ENCODE assay signal across 23 cellular contexts in the genomic region with DNA sequence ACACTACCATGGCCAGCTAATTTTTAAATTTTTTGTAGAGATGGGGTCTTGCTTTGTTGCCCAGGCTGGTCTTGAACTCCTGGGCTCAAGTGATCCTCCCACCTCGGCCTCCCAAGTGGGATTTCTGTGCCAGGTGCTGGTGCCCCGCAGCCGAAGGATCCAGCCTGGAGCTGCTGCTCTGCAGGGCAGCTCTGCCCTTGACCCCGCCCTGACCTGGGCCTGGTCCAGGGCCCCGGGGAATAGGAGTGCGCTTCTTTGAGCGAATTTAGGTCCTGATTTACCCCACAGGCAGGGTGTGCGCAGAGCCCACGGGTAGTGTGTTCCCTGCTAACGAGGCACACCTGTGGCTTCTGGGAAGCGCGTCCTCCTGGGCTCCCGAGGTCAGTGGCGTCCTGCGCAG.
"Had no signal": no experiment of that assay in that cellular context is flagged by ENCODE, and none has a peak within 500 bp of the region (broad histone marks: within the 10 kb centered on the region; RNA-seq: fewer than 3 reads in every experiment).

No MANE protein-coding gene starts in this region.

- H3K4me1 Mint-ChIP-seq: immature natural killer cell; naive thymus-derived CD8-positive, alpha-beta T cell; neural crest cell; stimulated activated memory B cell treated with anti-CD40 and anti-IgM and Interleukin-4, amounts not matched to agents 10 μg/mL and 1 μg/mL and 100 μg/mL, for 72 hours; stimulated activated naive CD8-positive, alpha-beta T cell treated with anti-CD3 and anti-CD28 coated beads, Interleukin-15, amount 100 ng/mL, for 72 hours had no signal

- H2AFZ ChIP-seq: parathyroid adenoma had no signal

- ATAC-seq: left lung; lower lobe of right lung; naive thymus-derived CD8-positive, alpha-beta T cell; stimulated activated memory B cell treated with anti-CD40 and anti-IgM and Interleukin-4, amounts not matched to agents 10 μg/mL and 1 μg/mL and 100 μg/mL, for 72 hours; stimulated activated naive CD8-positive, alpha-beta T cell treated with anti-CD3 and anti-CD28 coated beads, Interleukin-15, amount 100 ng/mL, for 72 hours had no signal

- H3K27me3 ChIP-seq: left lung, neutrophil, right atrium auricular region, right lobe of liver, tibial nerve, uterus had no signal

- H3K4me3 ChIP-seq: left lung, lower lobe of right lung, right atrium auricular region, right lobe of liver, tibial nerve, uterus had no signal

- H3K27ac Mint-ChIP-seq: immature natural killer cell; nephron; progenitor cell of endocrine pancreas; stimulated activated memory B cell treated with anti-CD40 and anti-IgM and Interleukin-4, amounts not matched to agents 10 μg/mL and 1 μg/mL and 100 μg/mL, for 72 hours; stimulated activated naive CD8-positive, alpha-beta T cell treated with anti-CD3 and anti-CD28 coated beads, Interleukin-15, amount 100 ng/mL, for 72 hours; type B pancreatic cell had no signal

- H3K4me1 ChIP-seq: left lung, lower lobe of right lung, parathyroid adenoma, right atrium auricular region, tibial nerve, uterus had no signal

- H3K36me3 Mint-ChIP-seq: immature natural killer cell; stimulated activated memory B cell treated with anti-CD40 and anti-IgM and Interleukin-4, amounts not matched to agents 10 μg/mL and 1 μg/mL and 100 μg/mL, for 72 hours; type B pancreatic cell had no signal

- H3K36me3 ChIP-seq: uterus had no signal

- DNase-seq: hypothalamus; immature natural killer cell; left lung; lower lobe of right lung; mammary epithelial cell; mesenchymal stem cell; occipital lobe; stimulated activated CD4-positive, alpha-beta T cell treated with anti-CD3 and anti-CD28 coated beads, Interleukin-4, amount 100 ng/mL, for 24 hours; stimulated activated naive CD4-positive, alpha-beta T cell treated with Interleukin-2 at 50 U/mL for 16 hours; stimulated activated naive CD8-positive, alpha-beta T cell treated with anti-CD3 and anti-CD28 coated beads, Interleukin-15, amount 100 ng/mL, for 72 hours; substantia nigra; uterus had no signal

- H3K9me3 Mint-ChIP-seq: immature natural killer cell; naive thymus-derived CD8-positive, alpha-beta T cell; nephron; neural crest cell; stimulated activated memory B cell treated with anti-CD40 and anti-IgM and Interleukin-4, amounts not matched to agents 10 μg/mL and 1 μg/mL and 100 μg/mL, for 72 hours; stimulated activated naive CD8-positive, alpha-beta T cell treated with anti-CD3 and anti-CD28 coated beads, Interleukin-15, amount 100 ng/mL, for 72 hours; type B pancreatic cell had no signal

- H3K4me3 Mint-ChIP-seq: immature natural killer cell; naive thymus-derived CD8-positive, alpha-beta T cell; nephron; neural crest cell; stimulated activated memory B cell treated with anti-CD40 and anti-IgM and Interleukin-4, amounts not matched to agents 10 μg/mL and 1 μg/mL and 100 μg/mL, for 72 hours; stimulated activated naive CD8-positive, alpha-beta T cell treated with anti-CD3 and anti-CD28 coated beads, Interleukin-15, amount 100 ng/mL, for 72 hours; type B pancreatic cell had no signal

- H3K27me3 Mint-ChIP-seq: naive thymus-derived CD8-positive, alpha-beta T cell; progenitor cell of endocrine pancreas; stimulated activated memory B cell treated with anti-CD40 and anti-IgM and Interleukin-4, amounts not matched to agents 10 μg/mL and 1 μg/mL and 100 μg/mL, for 72 hours; stimulated activated naive CD8-positive, alpha-beta T cell treated with anti-CD3 and anti-CD28 coated beads, Interleukin-15, amount 100 ng/mL, for 72 hours; type B pancreatic cell had no signal

- H3K9me3 ChIP-seq: left lung, lower lobe of right lung, neutrophil, right atrium auricular region, right lobe of liver, tibial nerve, uterus had no signal

- H3K27ac ChIP-seq: left lung, lower lobe of right lung, neutrophil, parathyroid adenoma, right atrium auricular region, tibial nerve, uterus had no signal

- H3K9ac ChIP-seq: parathyroid adenoma had no signal
